Comparison of ENCODE assay signal across 1 cellular context in genomic region chr11:69615545-69616278, GRCh38.
TF ChIP-seq lines count a peak whose summit lies in the region.

No MANE protein-coding gene starts in this region.

TF ChIP-seq in HepG2, 621 proteins besides CTCF, POLR2A, EP300 and RAD21 (continued from another document and continues in another):
- TF ChIP-seq ZHX1 (CRISPR knock-in tag; IDR thresholded peaks at IDR 0.05; ENCODE audit: low read depth) (no peak), THYN1 (CRISPR knock-in tag; IDR thresholded peaks at IDR 0.05; ENCODE audit: borderline replicate concordance, low read depth) (no peak), ZFP36L2 (CRISPR knock-in tag; IDR thresholded peaks at IDR 0.05) (no peak), ZSCAN9 (CRISPR knock-in tag; IDR thresholded peaks at IDR 0.05; ENCODE audit: borderline replicate concordance) (peak; percentile 28; the same call in 1 of the 2 replicates), ATF6 (CRISPR knock-in tag; conservative IDR thresholded peaks at IDR 0.05) (no peak), CREB1 (IDR thresholded peaks at IDR 0.05) (no peak), CREB1 (CRISPR knock-in tag; IDR thresholded peaks at IDR 0.05) (no peak), FOSL2 (CRISPR knock-in tag; IDR thresholded peaks at IDR 0.05) (no peak; the same call in 1 of the 2 replicates), YY1 (IDR thresholded peaks at IDR 0.05; ENCODE audit: insufficient read depth, insufficient replicate concordance, low read depth, low read length) (peak; percentile 25), ZNF230 (CRISPR knock-in tag; IDR thresholded peaks at IDR 0.05) (0 out of 2 replicates have a peak, but pooled peaks have one; percentile 13), ATF7-NPFF (CRISPR knock-in tag; IDR thresholded peaks at IDR 0.05; ENCODE audit: low read depth) (no peak; the same call in 1 of the 2 replicates), TIGD3 (CRISPR knock-in tag; IDR thresholded peaks at IDR 0.05; ENCODE audit: borderline replicate concordance) (no peak), ZMYM2 (CRISPR knock-in tag; IDR thresholded peaks at IDR 0.05) (no peak), ARNT2 (CRISPR knock-in tag; IDR thresholded peaks at IDR 0.05; ENCODE audit: low read depth) (no peak), ZNF558 (CRISPR knock-in tag; IDR thresholded peaks at IDR 0.05; ENCODE audit: borderline replicate concordance) (no peak), ZNF331 (CRISPR knock-in tag; IDR thresholded peaks at IDR 0.05) (peak; percentile 83; the same call in 1 of the 2 replicates), AGO2 (optimal IDR thresholded peaks at IDR 0.05; ENCODE audit: low read depth, low read length) (no peak), SP4 (CRISPR knock-in tag; IDR thresholded peaks at IDR 0.05) (0 out of 2 replicates have a peak, but pooled peaks have one; percentile 53), MTA1 (CRISPR knock-in tag; IDR thresholded peaks at IDR 0.05; ENCODE audit: borderline replicate concordance) (peak; percentile 55; the same call in 1 of the 2 replicates), ZMYM3 (CRISPR knock-in tag; IDR thresholded peaks at IDR 0.05) (peak; percentile 76), HDAC1 (CRISPR knock-in tag; IDR thresholded peaks at IDR 0.05) (peak; percentile 67; the same call in 1 of the 2 replicates), SMC3 (IDR thresholded peaks at IDR 0.05; ENCODE audit: low read length) (no peak), MBNL3 (CRISPR knock-in tag; conservative IDR thresholded peaks at IDR 0.05) (no peak), HMG20A (CRISPR knock-in tag; IDR thresholded peaks at IDR 0.05; ENCODE audit: borderline replicate concordance) (no peak), MAX (IDR thresholded peaks at IDR 0.05) (peak; percentile 86), GMEB1 (CRISPR knock-in tag; IDR thresholded peaks at IDR 0.05; ENCODE audit: borderline replicate concordance) (no peak), STAT6 (CRISPR knock-in tag; IDR thresholded peaks at IDR 0.05; ENCODE audit: borderline replicate concordance) (no peak), KDM1A (CRISPR knock-in tag; IDR thresholded peaks at IDR 0.05) (no peak; the same call in 1 of the 2 replicates), EED (CRISPR knock-in tag; IDR thresholded peaks at IDR 0.05) (no peak), NCOR1 (IDR thresholded peaks at IDR 0.05; ENCODE audit: borderline replicate concordance, low read length) (no peak), ZNF781 (CRISPR knock-in tag; IDR thresholded peaks at IDR 0.05; ENCODE audit: borderline replicate concordance, not compliant biosample characterization) (peak; percentile 45), PHF5A (CRISPR knock-in tag; IDR thresholded peaks at IDR 0.05; ENCODE audit: low read depth, unreplicated experiment) (no peak), TCF12 (IDR thresholded peaks at IDR 0.05) (no peak), TCF12 (CRISPR knock-in tag; IDR thresholded peaks at IDR 0.05) (no peak; the same call in 1 of the 2 replicates), POGZ (CRISPR knock-in tag; IDR thresholded peaks at IDR 0.05) (no peak), ZSCAN25 (CRISPR knock-in tag; IDR thresholded peaks at IDR 0.05) (no peak), NFYC (CRISPR knock-in tag; IDR thresholded peaks at IDR 0.05) (no peak), FOXP1 (IDR thresholded peaks at IDR 0.05) (no peak), FOXP1 (CRISPR knock-in tag; IDR thresholded peaks at IDR 0.05) (0 out of 2 replicates have a peak, but pooled peaks have one; percentile 12), REXO4 (CRISPR knock-in tag; IDR thresholded peaks at IDR 0.05; ENCODE audit: borderline replicate concordance) (no peak), SATB2 (CRISPR knock-in tag; IDR thresholded peaks at IDR 0.05) (no peak), ARID4A (CRISPR knock-in tag; IDR thresholded peaks at IDR 0.05; ENCODE audit: borderline replicate concordance) (no peak; the same call in 1 of the 2 replicates), ZBTB44 (CRISPR knock-in tag; IDR thresholded peaks at IDR 0.05) (no peak), CREBL2 (CRISPR knock-in tag; IDR thresholded peaks at IDR 0.05; ENCODE audit: borderline replicate concordance) (no peak), SNAPC5 (CRISPR knock-in tag; IDR thresholded peaks at IDR 0.05; ENCODE audit: borderline replicate concordance) (no peak), ATF1 (CRISPR knock-in tag; IDR thresholded peaks at IDR 0.05) (no peak), U2AF1 (optimal IDR thresholded peaks at IDR 0.05; ENCODE audit: low read depth, low read length) (no peak), TFE3 (CRISPR knock-in tag; IDR thresholded peaks at IDR 0.05) (no peak)
